ENCODE assay signal across 12 cellular contexts in the genomic region with DNA sequence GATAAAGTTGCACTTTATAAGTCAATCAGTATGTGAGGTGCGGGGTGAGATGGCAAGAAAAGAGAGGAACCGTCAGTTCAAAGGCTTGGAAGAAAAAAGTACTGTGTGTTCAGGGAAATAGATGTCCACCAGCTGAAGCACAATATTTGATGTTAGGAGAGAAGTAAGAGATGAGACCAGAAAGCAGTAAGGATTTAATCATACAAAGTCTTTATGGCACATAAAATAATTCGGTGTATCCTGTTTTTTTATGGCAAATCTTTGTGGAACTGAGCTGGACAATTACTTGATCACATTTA.
DNase-seq lines count a peak whose midpoint lies in the region; ATAC-seq and TF ChIP-seq lines count a peak whose summit lies in the region.
"Had no signal": no experiment of that assay in that cellular context is flagged by ENCODE, and none has a peak within 500 bp of the region (broad histone marks: within the 10 kb centered on the region; RNA-seq: fewer than 3 reads in every experiment).

No MANE protein-coding gene starts in this region.

- POLR2A ChIA-PET in RWPE1 (lab: Yijun Ruan, JAX; ENCODE audit: low non-redundant PET): no interaction called here

- DNase-seq in RWPE1 (ENCODE audit: low spot score): no peak
- no peak for DNase-seq in NCI-H128 (lab: John Stamatoyannopoulos, UW; ENCODE audit: unreplicated experiment)
- no peak for DNase-seq in stimulated activated CD4-positive, alpha-beta T cell treated with anti-CD3 and anti-CD28 coated beads, Interleukin-2, amount 100 ng/mL, for 48 hours
- DNase-seq: GDM1, NCI-H1436 treated with DMSO at 0.1 percent for 48 hours, NCI-H510A treated with DMSO at 0.1 percent for 48 hours, NCI-H748 treated with DMSO at 0.1 percent for 48 hours had no signal

- 0 out of 2 replicates have a peak, but pooled peaks have one; percentile 20 for TF ChIP-seq CTCF in RWPE1 (conservative IDR thresholded peaks at IDR 0.05; ENCODE audit: low read depth)

- CTCF ChIA-PET in RWPE1 (lab: Yijun Ruan, JAX): interaction anchor here (0.5 to 3.0 kb wide), 5 partner anchors 21 to 315 kb away, joined by 3 to 29 read pairs (median 3); no protein-coding TSS in a partner anchor

- ATAC-seq in GM18519 (IDR thresholded peaks at IDR 0.05; ENCODE audit: low FRiP score, unreplicated experiment): peak; percentile 5
- peak; percentile 10 for ATAC-seq in HG02852 (IDR thresholded peaks at IDR 0.05; ENCODE audit: unreplicated experiment)
- no peak for ATAC-seq in HG02840 (IDR thresholded peaks at IDR 0.05; ENCODE audit: low FRiP score, unreplicated experiment)
- no peak for ATAC-seq in GM18870 (IDR thresholded peaks at IDR 0.05; ENCODE audit: unreplicated experiment)

- no peak overlapping the region for H3K27ac ChIP-seq in RWPE1
- H3K27ac ChIP-seq: BLaER1 treated with 17β-estradiol and CSF1 and Interleukin-3, amounts not matched to agents 10 nM and 100 nM had no signal

Comparison
In these comparisons a context has a peak if more than half of its experiments do, and no peak if none do; other contexts are left out.
1. ATAC-seq: peak in GM18519 (single experiment) and HG02852 (single experiment); none in HG02840 (single experiment) and GM18870 (single experiment).